ENCODE assay signal across 1 cellular context in genomic region chr12:53078425-53079225, GRCh38.
TF ChIP-seq lines count a peak whose summit lies in the region.

No MANE protein-coding gene starts in this region.

TF ChIP-seq in HepG2, 621 proteins besides CTCF, POLR2A, EP300 and RAD21 (continued from another document and continues in another):
- TF ChIP-seq NBN (conservative IDR thresholded peaks at IDR 0.05) (no peak), ZNF142 (CRISPR knock-in tag; IDR thresholded peaks at IDR 0.05) (no peak), ZNF891 (CRISPR knock-in tag; IDR thresholded peaks at IDR 0.05) (no peak), ZNF878 (CRISPR knock-in tag; IDR thresholded peaks at IDR 0.05) (no peak), ZFP91 (CRISPR knock-in tag; IDR thresholded peaks at IDR 0.05; ENCODE audit: borderline replicate concordance) (no peak), ZNF12 (CRISPR knock-in tag; IDR thresholded peaks at IDR 0.05) (no peak), CBX5 (CRISPR knock-in tag; IDR thresholded peaks at IDR 0.05; ENCODE audit: borderline replicate concordance) (0 out of 2 replicates have a peak, but pooled peaks have one; percentile 37), SIX4 (CRISPR knock-in tag; IDR thresholded peaks at IDR 0.05) (no peak), MIER2 (CRISPR knock-in tag; IDR thresholded peaks at IDR 0.05) (peak; percentile 45; the same call in 1 of the 2 replicates), LCORL (IDR thresholded peaks at IDR 0.05) (no peak), LCORL (CRISPR knock-in tag; IDR thresholded peaks at IDR 0.05) (no peak; the same call in 1 of the 2 replicates), RERE (CRISPR knock-in tag; IDR thresholded peaks at IDR 0.05; ENCODE audit: low read depth) (no peak), NFIB (CRISPR knock-in tag; IDR thresholded peaks at IDR 0.05; ENCODE audit: borderline replicate concordance) (no peak), ZNF260 (CRISPR knock-in tag; IDR thresholded peaks at IDR 0.05; ENCODE audit: borderline replicate concordance, low read depth) (no peak), JUNB (CRISPR knock-in tag; IDR thresholded peaks at IDR 0.05; ENCODE audit: borderline replicate concordance) (no peak), BATF2 (CRISPR knock-in tag; IDR thresholded peaks at IDR 0.05) (no peak), ZNF121 (CRISPR knock-in tag; IDR thresholded peaks at IDR 0.05) (no peak), ZNF75D (CRISPR knock-in tag; IDR thresholded peaks at IDR 0.05; ENCODE audit: borderline replicate concordance) (no peak), PAWR (CRISPR knock-in tag; IDR thresholded peaks at IDR 0.05; ENCODE audit: borderline replicate concordance) (no peak), NFRKB (IDR thresholded peaks at IDR 0.05) (no peak), ZNF3 (CRISPR knock-in tag; IDR thresholded peaks at IDR 0.05) (0 out of 2 replicates have a peak, but pooled peaks have one; percentile 27), HNRNPLL (IDR thresholded peaks at IDR 0.05; ENCODE audit: low read depth, low read length, poor library complexity, severe bottlenecking) (no peak), HOXA3 (CRISPR knock-in tag; IDR thresholded peaks at IDR 0.05) (no peak), ZNF24 (IDR thresholded peaks at IDR 0.05) (no peak), NFAT5 (CRISPR knock-in tag; IDR thresholded peaks at IDR 0.05) (no peak), GMEB1 (CRISPR knock-in tag; IDR thresholded peaks at IDR 0.05; ENCODE audit: borderline replicate concordance) (no peak), GPN1 (CRISPR knock-in tag; IDR thresholded peaks at IDR 0.05; ENCODE audit: borderline replicate concordance) (no peak), KLF6 (CRISPR knock-in tag; IDR thresholded peaks at IDR 0.05) (no peak), ZNF382 (CRISPR knock-in tag; IDR thresholded peaks at IDR 0.05; ENCODE audit: borderline replicate concordance) (no peak), E2F5 (CRISPR knock-in tag; conservative IDR thresholded peaks at IDR 0.05) (no peak), ZNF468 (CRISPR knock-in tag; IDR thresholded peaks at IDR 0.05) (no peak), NFATC3 (CRISPR knock-in tag; IDR thresholded peaks at IDR 0.05) (no peak), MTA1 (CRISPR knock-in tag; IDR thresholded peaks at IDR 0.05; ENCODE audit: borderline replicate concordance) (no peak), ADNP (CRISPR knock-in tag; IDR thresholded peaks at IDR 0.05) (no peak), REL (CRISPR knock-in tag; conservative IDR thresholded peaks at IDR 0.05) (no peak), ZNF180 (CRISPR knock-in tag; IDR thresholded peaks at IDR 0.05; ENCODE audit: borderline replicate concordance, low read depth) (no peak), PBX3 (CRISPR knock-in tag; IDR thresholded peaks at IDR 0.05; ENCODE audit: borderline replicate concordance) (no peak), SALL1 (CRISPR knock-in tag; IDR thresholded peaks at IDR 0.05) (no peak)
